ENCODE assay signal across 19 cellular contexts in the genomic region with DNA sequence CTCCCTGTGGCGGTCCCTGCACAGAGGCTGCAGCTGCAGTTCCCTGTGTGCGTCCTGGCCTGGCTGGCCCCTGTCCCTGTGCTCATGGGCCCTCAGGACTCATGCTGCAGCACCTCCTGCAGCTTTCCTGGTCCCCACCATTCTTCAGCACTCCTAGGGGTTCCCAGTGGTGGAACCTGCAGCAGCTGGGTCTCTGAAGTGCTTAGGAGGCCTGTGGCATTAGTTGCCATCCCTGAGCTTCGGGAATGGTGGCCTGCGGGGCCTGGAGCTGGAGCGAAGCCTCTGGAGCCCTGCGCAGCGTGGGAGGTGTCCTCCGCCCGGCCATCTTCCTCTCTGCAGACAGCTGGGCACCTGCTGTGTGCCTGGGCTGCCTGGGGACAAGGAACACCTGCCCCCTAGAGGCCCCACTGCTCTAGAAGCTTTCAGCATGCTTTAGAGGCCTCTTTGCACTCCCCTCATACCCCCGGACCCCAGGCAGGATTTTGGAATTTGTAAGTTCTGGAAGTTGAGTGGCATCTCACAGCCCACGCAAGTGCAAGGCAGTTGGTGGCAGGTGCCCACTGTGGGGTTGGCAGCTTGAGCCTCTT. TPM values are rescaled to one million over a fixed set of nuclear protein-coding genes. Genes with fewer than 3 reads are reported as not detected.
DNase-seq lines count a peak whose midpoint lies in the region; ATAC-seq and TF ChIP-seq lines count a peak whose summit lies in the region.
"Had no signal": no experiment of that assay in that cellular context is flagged by ENCODE, and none has a peak within 500 bp of the region (broad histone marks: within the 10 kb centered on the region; RNA-seq: fewer than 3 reads in every experiment).

No MANE protein-coding gene starts in this region.

- H3K36me3 ChIP-seq in cardiac muscle cell (no peaks in the 10 kb centered on the region), OCI-LY3 (replicated peaks; ENCODE audit: low read depth, low read length) (no peaks in the 10 kb centered on the region), thoracic aorta (peaks cover 8% of the 10 kb centered on the region), Caco-2 (ENCODE audit: control insufficient read depth, insufficient read depth, low read length) (no peaks in the 10 kb centered on the region; the same call in 1 of the 2 replicates)

- no TSS peak for BruUV-seq in Caco-2 (replicated peaks; lab: Mats Ljungman, UMichigan)

- H3K4me2 ChIP-seq in OCI-LY3 (ENCODE audit: low read length) = no peak overlapping the region

- H3K27me3 ChIP-seq in cardiac muscle cell (no peaks in the 10 kb centered on the region), OCI-LY3 (ENCODE audit: low read depth, low read length) (no peaks in the 10 kb centered on the region), dorsolateral prefrontal cortex (no peaks in the 10 kb centered on the region), thoracic aorta (replicated peaks; ENCODE audit: insufficient read depth) (no peaks in the 10 kb centered on the region), Caco-2 (replicated peaks; ENCODE audit: control insufficient read depth, insufficient read depth, low read length) (no peaks in the 10 kb centered on the region)
- H3K27me3 ChIP-seq: spleen had no signal

- H3K4me3 ChIP-seq in cardiac muscle cell (no peak overlapping the region), OCI-LY3 (ENCODE audit: low read length) (no peak overlapping the region), dorsolateral prefrontal cortex (no peak overlapping the region), thoracic aorta (no peak overlapping the region), Caco-2 (ENCODE audit: low read depth, low read length) (no peak overlapping the region)
- H3K4me3 ChIP-seq: spleen had no signal

- TF ChIP-seq CTCF in cardiac muscle cell (IDR thresholded peaks at IDR 0.05; ENCODE audit: low read depth, low read length) (peak; percentile 7), OCI-LY3 (IDR thresholded peaks at IDR 0.05; ENCODE audit: low read depth, low read length) (peak; percentile 43), dorsolateral prefrontal cortex (IDR thresholded peaks at IDR 0.05 in 54 of 56, conservative IDR thresholded peaks at IDR 0.05 in 2 of 56; ENCODE audit: low read depth in 1 of 56, partially characterized antibody in 56 of 56) (peak in 5 of 56 donors; percentile 6 to 27 (median 15)), thoracic aorta (IDR thresholded peaks at IDR 0.05) (no peak), Caco-2 (IDR thresholded peaks at IDR 0.05; ENCODE audit: insufficient read depth in 1 of 2, low read depth in 1 of 2, low read length in 1 of 2, severe bottlenecking in 1 of 2, unreplicated experiment in 1 of 2) (no peak)

- H3K27me3 Mint-ChIP-seq in Caco-2 (ENCODE audit: insufficient read depth, unreplicated experiment) = no peaks in the 10 kb centered on the region
- H3K27me3 Mint-ChIP-seq: activated naive CD8-positive, alpha-beta T cell; CD4-positive, CD25-positive, alpha-beta regulatory T cell; central memory CD8-positive, alpha-beta T cell; naive thymus-derived CD8-positive, alpha-beta T cell had no signal

- no peak overlapping the region for H3K9ac ChIP-seq in OCI-LY3 (ENCODE audit: low read length)

- H3K9me3 ChIP-seq in cardiac muscle cell (ENCODE audit: low read depth) (no peaks in the 10 kb centered on the region), OCI-LY3 (ENCODE audit: insufficient read depth, low read length) (no peaks in the 10 kb centered on the region), thoracic aorta (no peaks in the 10 kb centered on the region), Caco-2 (no peaks in the 10 kb centered on the region)
- H3K9me3 ChIP-seq: spleen had no signal

- ATAC-seq in left cardiac atrium (no peak), thoracic aorta (ENCODE audit: insufficient number of reproducible peaks, low FRiP score, low read depth) (no peak), GM18907 (IDR thresholded peaks at IDR 0.05; ENCODE audit: unreplicated experiment) (no peak)
- ATAC-seq: activated T-cell treated with anti-CD3 and anti-CD28 coated beads, Interleukin-2, amount 50 U/mL, for 4 hours; naive thymus-derived CD8-positive, alpha-beta T cell had no signal

- peaks cover 69% of the 10 kb centered on the region for H4K20me1 ChIP-seq in OCI-LY3 (ENCODE audit: insufficient read depth, low read length)

- H3K27ac Mint-ChIP-seq in Caco-2 (ENCODE audit: unreplicated experiment) = no peak overlapping the region
- H3K27ac Mint-ChIP-seq: activated naive CD8-positive, alpha-beta T cell; CD4-positive, CD25-positive, alpha-beta regulatory T cell; naive thymus-derived CD8-positive, alpha-beta T cell had no signal

- no peak overlapping the region for H2AFZ ChIP-seq in OCI-LY3 (ENCODE audit: low read depth, low read length)

- H3K4me1 ChIP-seq in cardiac muscle cell (ENCODE audit: low read depth) (peaks cover 12% of the 10 kb centered on the region), OCI-LY3 (ENCODE audit: low read length) (peaks cover 12% of the 10 kb centered on the region), thoracic aorta (ENCODE audit: control insufficient read depth in 1 of 2, low read depth in 2 of 2) (peaks cover 47 to 96% of the 10 kb centered on the region in 2 donors), Caco-2 (no peaks in the 10 kb centered on the region)

- H3K36me3 Mint-ChIP-seq in Caco-2 (ENCODE audit: insufficient read depth, unreplicated experiment) = peaks cover 23% of the 10 kb centered on the region
- H3K36me3 Mint-ChIP-seq: activated naive CD8-positive, alpha-beta T cell had no signal

- no peaks in the 10 kb centered on the region for H3K4me1 Mint-ChIP-seq in Caco-2 (ENCODE audit: low read depth, unreplicated experiment)

- H3K27ac ChIP-seq in cardiac muscle cell = no peak overlapping the region
- no peak overlapping the region for H3K27ac ChIP-seq in OCI-LY3 (ENCODE audit: low read length)
- H3K27ac ChIP-seq in dorsolateral prefrontal cortex = peak overlapping the region in 33 of 59 donors; percentile 0 to 77 (median 52)
- peak overlapping the region; percentile 83 to 94 for H3K27ac ChIP-seq in thoracic aorta

- POLR2A ChIA-PET in Caco-2 (lab: Charles Lee) = no interaction called here

- H3K79me2 ChIP-seq in OCI-LY3 (ENCODE audit: low read length) = peaks cover 17% of the 10 kb centered on the region

- no peaks in the 10 kb centered on the region for H3K9me3 Mint-ChIP-seq in Caco-2 (ENCODE audit: unreplicated experiment)
- H3K9me3 Mint-ChIP-seq: activated T-cell treated with anti-CD3 and anti-CD28 coated beads, Interleukin-2, amount 50 U/mL, for 4 hours; CD4-positive, CD25-positive, alpha-beta regulatory T cell; central memory CD8-positive, alpha-beta T cell; naive thymus-derived CD8-positive, alpha-beta T cell had no signal

- DNase-seq in cardiac muscle cell (ENCODE audit: low read depth in 1 of 2, low spot score in 1 of 2) (no peak), left cardiac atrium (no peak), dorsolateral prefrontal cortex (no peak), thoracic aorta (ENCODE audit: low spot score) (no peak), Caco-2 (no peak)
- DNase-seq in stimulated activated CD4-positive, alpha-beta T cell treated with anti-CD3 and anti-CD28 coated beads, Interleukin-4, amount 100 ng/mL, for 4 hours = no peak
- DNase-seq: activated CD4-positive, alpha-beta T cell treated with anti-CD3 and anti-CD28 coated beads, Interleukin-2, amount 50 U/mL, for 48 hours; activated T-cell treated with anti-CD3 and anti-CD28 coated beads, Interleukin-2, amount 50 U/mL, for 4 hours; CD4-positive, CD25-positive, alpha-beta regulatory T cell; DMS79; GOT3; naive thymus-derived CD8-positive, alpha-beta T cell; NCI-H82; spleen; stimulated activated naive CD4-positive, alpha-beta T cell treated with Interleukin-2 at 50 U/mL for 16 hours had no signal

- CTCF ChIA-PET in Caco-2 (lab: Charles Lee) = interaction anchor here (0.6 to 0.7 kb wide), 2 partner anchors 249 to 399 kb away, joined by 3 read pairs; no protein-coding TSS in a partner anchor

- no peak overlapping the region for H3K4me3 Mint-ChIP-seq in Caco-2 (ENCODE audit: unreplicated experiment)
- H3K4me3 Mint-ChIP-seq: activated naive CD8-positive, alpha-beta T cell; activated T-cell treated with anti-CD3 and anti-CD28 coated beads, Interleukin-2, amount 50 U/mL, for 4 hours; CD4-positive, CD25-positive, alpha-beta regulatory T cell; central memory CD8-positive, alpha-beta T cell; naive thymus-derived CD8-positive, alpha-beta T cell had no signal

- intact Hi-C loops in left cardiac atrium (cut with DNase I) (no loop called here), dorsolateral prefrontal cortex (cut with DNase I) (no loop called here), Caco-2 (cut with micrococcal nuclease; ENCODE audit: unreplicated experiment) (no loop called here)

RNA-seq across cellular contexts. Expression of gene PLXNA1, which starts 13.1 kb away (rescaled TPM):
- total RNA-seq in cardiac muscle cell (55.6 and 71.0 TPM in 2 replicates), left cardiac atrium (10 to 100 TPM; 18.6 to 20.4 TPM), dorsolateral prefrontal cortex (10 to 100 TPM; 28.6 to 94.1 (median 62.9) TPM), thoracic aorta (100 to 1,000 TPM in 1 of 2 donors, 10 to 100 TPM in 1; 70.1 to 102 TPM), Caco-2 (2022) (92.4 and 95.1 TPM in 2 replicates)
- 19.5 and 24.2 TPM in 2 replicates for polyA plus RNA-seq in cardiac muscle cell

Comparison
In these comparisons a context has a peak if more than half of its experiments do, and no peak if none do; other contexts are left out.
1. H3K27ac ChIP-seq: peak in dorsolateral prefrontal cortex (33 of 59) and thoracic aorta (2 of 2); none in cardiac muscle cell (single experiment) and OCI-LY3 (single experiment).
2. CTCF ChIP-seq: peak in cardiac muscle cell (single experiment) and OCI-LY3 (single experiment); none in thoracic aorta (single experiment) and Caco-2 (0 of 2).